In the genomic region with DNA sequence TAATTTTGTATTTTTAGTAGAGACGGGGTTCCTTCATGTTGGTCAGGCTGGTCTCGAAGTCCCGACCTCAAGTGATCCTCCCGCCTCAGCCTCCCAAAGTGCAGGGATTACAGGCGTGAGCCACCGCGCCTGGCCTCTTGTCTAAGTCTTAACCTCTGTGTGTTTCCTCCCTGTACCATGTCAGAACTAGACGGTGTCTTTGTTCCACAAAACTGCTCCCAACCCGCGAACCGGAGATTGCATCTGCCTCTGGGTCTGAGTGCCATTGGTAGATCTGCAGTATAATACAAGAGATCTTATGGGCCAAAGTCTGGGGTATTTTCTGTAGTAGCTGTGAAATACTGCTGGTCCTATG, we compare ENCODE assay signal across 1 cellular context.
TF ChIP-seq lines count a peak whose summit lies in the region.

No MANE protein-coding gene starts in this region.

TF ChIP-seq in GM12878, 131 proteins besides CTCF, POLR2A, EP300 and RAD21:
- TF ChIP-seq SMAD5 (IDR thresholded peaks at IDR 0.05; ENCODE audit: low read depth) (no peak), SMARCA5 (IDR thresholded peaks at IDR 0.05) (no peak), BMI1 (IDR thresholded peaks at IDR 0.05; ENCODE audit: borderline replicate concordance) (no peak), MEF2A (IDR thresholded peaks at IDR 0.05; ENCODE audit: insufficient read depth, low read depth, low read length) (no peak), PAX8 (IDR thresholded peaks at IDR 0.05) (no peak), RELA (IDR thresholded peaks at IDR 0.05; ENCODE audit: borderline replicate concordance, partially characterized antibody) (no peak), YBX1 (IDR thresholded peaks at IDR 0.05) (no peak), SREBF1 (IDR thresholded peaks at IDR 0.05; ENCODE audit: low read length) (no peak), PAX5 (IDR thresholded peaks at IDR 0.05; ENCODE audit: borderline replicate concordance, low read depth, low read length) (no peak), TARDBP (IDR thresholded peaks at IDR 0.05; ENCODE audit: borderline replicate concordance) (no peak)
- TF ChIP-seq, protein P1, sequence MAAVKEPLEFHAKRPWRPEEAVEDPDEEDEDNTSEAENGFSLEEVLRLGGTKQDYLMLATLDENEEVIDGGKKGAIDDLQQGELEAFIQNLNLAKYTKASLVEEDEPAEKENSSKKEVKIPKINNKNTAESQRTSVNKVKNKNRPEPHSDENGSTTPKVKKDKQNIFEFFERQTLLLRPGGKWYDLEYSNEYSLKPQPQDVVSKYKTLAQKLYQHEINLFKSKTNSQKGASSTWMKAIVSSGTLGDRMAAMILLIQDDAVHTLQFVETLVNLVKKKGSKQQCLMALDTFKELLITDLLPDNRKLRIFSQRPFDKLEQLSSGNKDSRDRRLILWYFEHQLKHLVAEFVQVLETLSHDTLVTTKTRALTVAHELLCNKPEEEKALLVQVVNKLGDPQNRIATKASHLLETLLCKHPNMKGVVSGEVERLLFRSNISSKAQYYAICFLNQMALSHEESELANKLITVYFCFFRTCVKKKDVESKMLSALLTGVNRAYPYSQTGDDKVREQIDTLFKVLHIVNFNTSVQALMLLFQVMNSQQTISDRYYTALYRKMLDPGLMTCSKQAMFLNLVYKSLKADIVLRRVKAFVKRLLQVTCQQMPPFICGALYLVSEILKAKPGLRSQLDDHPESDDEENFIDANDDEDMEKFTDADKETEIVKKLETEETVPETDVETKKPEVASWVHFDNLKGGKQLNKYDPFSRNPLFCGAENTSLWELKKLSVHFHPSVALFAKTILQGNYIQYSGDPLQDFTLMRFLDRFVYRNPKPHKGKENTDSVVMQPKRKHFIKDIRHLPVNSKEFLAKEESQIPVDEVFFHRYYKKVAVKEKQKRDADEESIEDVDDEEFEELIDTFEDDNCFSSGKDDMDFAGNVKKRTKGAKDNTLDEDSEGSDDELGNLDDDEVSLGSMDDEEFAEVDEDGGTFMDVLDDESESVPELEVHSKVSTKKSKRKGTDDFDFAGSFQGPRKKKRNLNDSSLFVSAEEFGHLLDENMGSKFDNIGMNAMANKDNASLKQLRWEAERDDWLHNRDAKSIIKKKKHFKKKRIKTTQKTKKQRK (IDR thresholded peaks at IDR 0.05; ENCODE audit: low read depth, low read length) = no peak
- TF ChIP-seq, protein P2, sequence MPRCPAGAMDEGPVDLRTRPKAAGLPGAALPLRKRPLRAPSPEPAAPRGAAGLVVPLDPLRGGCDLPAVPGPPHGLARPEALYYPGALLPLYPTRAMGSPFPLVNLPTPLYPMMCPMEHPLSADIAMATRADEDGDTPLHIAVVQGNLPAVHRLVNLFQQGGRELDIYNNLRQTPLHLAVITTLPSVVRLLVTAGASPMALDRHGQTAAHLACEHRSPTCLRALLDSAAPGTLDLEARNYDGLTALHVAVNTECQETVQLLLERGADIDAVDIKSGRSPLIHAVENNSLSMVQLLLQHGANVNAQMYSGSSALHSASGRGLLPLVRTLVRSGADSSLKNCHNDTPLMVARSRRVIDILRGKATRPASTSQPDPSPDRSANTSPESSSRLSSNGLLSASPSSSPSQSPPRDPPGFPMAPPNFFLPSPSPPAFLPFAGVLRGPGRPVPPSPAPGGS (IDR thresholded peaks at IDR 0.05; ENCODE audit: borderline replicate concordance, insufficient read depth, low read depth, low read length, poor library complexity, severe bottlenecking) = no peak
- TF ChIP-seq, protein P3, sequence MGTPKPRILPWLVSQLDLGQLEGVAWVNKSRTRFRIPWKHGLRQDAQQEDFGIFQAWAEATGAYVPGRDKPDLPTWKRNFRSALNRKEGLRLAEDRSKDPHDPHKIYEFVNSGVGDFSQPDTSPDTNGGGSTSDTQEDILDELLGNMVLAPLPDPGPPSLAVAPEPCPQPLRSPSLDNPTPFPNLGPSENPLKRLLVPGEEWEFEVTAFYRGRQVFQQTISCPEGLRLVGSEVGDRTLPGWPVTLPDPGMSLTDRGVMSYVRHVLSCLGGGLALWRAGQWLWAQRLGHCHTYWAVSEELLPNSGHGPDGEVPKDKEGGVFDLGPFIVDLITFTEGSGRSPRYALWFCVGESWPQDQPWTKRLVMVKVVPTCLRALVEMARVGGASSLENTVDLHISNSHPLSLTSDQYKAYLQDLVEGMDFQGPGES (IDR thresholded peaks at IDR 0.05) = no peak
- TF ChIP-seq, protein P4, sequence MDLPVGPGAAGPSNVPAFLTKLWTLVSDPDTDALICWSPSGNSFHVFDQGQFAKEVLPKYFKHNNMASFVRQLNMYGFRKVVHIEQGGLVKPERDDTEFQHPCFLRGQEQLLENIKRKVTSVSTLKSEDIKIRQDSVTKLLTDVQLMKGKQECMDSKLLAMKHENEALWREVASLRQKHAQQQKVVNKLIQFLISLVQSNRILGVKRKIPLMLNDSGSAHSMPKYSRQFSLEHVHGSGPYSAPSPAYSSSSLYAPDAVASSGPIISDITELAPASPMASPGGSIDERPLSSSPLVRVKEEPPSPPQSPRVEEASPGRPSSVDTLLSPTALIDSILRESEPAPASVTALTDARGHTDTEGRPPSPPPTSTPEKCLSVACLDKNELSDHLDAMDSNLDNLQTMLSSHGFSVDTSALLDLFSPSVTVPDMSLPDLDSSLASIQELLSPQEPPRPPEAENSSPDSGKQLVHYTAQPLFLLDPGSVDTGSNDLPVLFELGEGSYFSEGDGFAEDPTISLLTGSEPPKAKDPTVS (IDR thresholded peaks at IDR 0.05; ENCODE audit: low read depth, low read length) = no peak
- TF ChIP-seq, protein P5, sequence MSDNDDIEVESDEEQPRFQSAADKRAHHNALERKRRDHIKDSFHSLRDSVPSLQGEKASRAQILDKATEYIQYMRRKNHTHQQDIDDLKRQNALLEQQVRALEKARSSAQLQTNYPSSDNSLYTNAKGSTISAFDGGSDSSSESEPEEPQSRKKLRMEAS (IDR thresholded peaks at IDR 0.05; ENCODE audit: low read depth, low read length) = no peak
